In the genomic region with DNA sequence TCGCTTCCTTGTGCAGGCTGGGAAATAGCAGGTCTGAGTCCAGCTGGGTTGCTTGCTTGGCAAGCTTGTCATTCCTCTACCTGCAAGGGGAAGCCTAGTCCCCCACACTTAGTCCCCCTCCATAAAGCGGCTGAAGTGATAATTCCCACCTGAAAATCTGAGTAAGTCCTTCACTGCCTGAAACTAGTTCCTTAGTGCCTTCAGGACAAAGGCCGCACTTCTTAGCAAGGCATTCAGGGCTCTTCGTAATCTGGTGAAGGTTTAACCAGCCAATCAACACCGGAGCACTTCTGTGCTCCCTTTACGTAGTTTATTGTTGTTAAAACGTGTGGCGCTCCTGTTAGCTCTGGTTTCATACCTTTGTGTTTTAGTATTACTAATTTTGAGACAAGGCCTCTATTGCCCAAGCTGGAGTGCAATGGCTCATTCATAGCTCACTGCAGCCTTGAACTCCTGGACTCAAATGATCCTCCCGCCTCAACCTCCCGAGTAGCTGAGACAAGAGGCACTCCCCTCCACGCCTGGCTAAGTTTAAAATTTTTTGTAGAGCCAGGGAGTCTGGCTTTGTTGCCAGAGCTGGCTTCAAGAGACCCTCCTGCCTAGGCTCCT, we compare ENCODE assay signal across 1 cellular context.
TF ChIP-seq lines count a peak whose summit lies in the region.

No MANE protein-coding gene starts in this region.

TF ChIP-seq in IMR-90, 13 proteins besides CTCF, POLR2A, EP300 and RAD21:
- no peak for TF ChIP-seq RCOR1 (IDR thresholded peaks at IDR 0.05; ENCODE audit: insufficient replicate concordance, low read length)
- TF ChIP-seq MAZ (IDR thresholded peaks at IDR 0.05; ENCODE audit: borderline replicate concordance, low read depth, low read length), result no peak
- TF ChIP-seq, protein P1, sequence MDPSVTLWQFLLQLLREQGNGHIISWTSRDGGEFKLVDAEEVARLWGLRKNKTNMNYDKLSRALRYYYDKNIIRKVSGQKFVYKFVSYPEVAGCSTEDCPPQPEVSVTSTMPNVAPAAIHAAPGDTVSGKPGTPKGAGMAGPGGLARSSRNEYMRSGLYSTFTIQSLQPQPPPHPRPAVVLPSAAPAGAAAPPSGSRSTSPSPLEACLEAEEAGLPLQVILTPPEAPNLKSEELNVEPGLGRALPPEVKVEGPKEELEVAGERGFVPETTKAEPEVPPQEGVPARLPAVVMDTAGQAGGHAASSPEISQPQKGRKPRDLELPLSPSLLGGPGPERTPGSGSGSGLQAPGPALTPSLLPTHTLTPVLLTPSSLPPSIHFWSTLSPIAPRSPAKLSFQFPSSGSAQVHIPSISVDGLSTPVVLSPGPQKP (IDR thresholded peaks at IDR 0.05; ENCODE audit: borderline replicate concordance, low read depth, low read length), result no peak
- no peak for TF ChIP-seq NFE2L2 (IDR thresholded peaks at IDR 0.05; ENCODE audit: low read depth, low read length)
- TF ChIP-seq RFX5 (IDR thresholded peaks at IDR 0.05; ENCODE audit: low read depth, low read length), result no peak
- TF ChIP-seq CEBPB (IDR thresholded peaks at IDR 0.05; ENCODE audit: low read depth, low read length), result no peak
- no peak for TF ChIP-seq BHLHE40 (IDR thresholded peaks at IDR 0.05; ENCODE audit: low read depth, low read length)
- no peak for TF ChIP-seq FOS (IDR thresholded peaks at IDR 0.05; ENCODE audit: low read depth, low read length)
- TF ChIP-seq, protein P2, sequence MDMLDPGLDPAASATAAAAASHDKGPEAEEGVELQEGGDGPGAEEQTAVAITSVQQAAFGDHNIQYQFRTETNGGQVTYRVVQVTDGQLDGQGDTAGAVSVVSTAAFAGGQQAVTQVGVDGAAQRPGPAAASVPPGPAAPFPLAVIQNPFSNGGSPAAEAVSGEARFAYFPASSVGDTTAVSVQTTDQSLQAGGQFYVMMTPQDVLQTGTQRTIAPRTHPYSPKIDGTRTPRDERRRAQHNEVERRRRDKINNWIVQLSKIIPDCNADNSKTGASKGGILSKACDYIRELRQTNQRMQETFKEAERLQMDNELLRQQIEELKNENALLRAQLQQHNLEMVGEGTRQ (IDR thresholded peaks at IDR 0.05; ENCODE audit: low read depth, low read length), result no peak
- TF ChIP-seq MXI1 (IDR thresholded peaks at IDR 0.05; ENCODE audit: borderline replicate concordance, low read depth, low read length), result no peak
- TF ChIP-seq CHD1 (IDR thresholded peaks at IDR 0.05; ENCODE audit: low read depth, low read length), result no peak
- TF ChIP-seq MAFK (IDR thresholded peaks at IDR 0.05; ENCODE audit: low read depth, low read length), result no peak
- TF ChIP-seq SMC3 (IDR thresholded peaks at IDR 0.05; ENCODE audit: low read depth, low read length), result no peak
